Comparison of ENCODE assay signal across 30 cellular contexts in genomic region chr4:42267724-42268123, GRCh38.
"Had no signal": no experiment of that assay in that cellular context is flagged by ENCODE, and none has a peak within 500 bp of the region (broad histone marks: within the 10 kb centered on the region; RNA-seq: fewer than 3 reads in every experiment).

No MANE protein-coding gene starts in this region.

- H3K27ac ChIP-seq: left lung, lower lobe of right lung, neural progenitor cell, neutrophil, parathyroid adenoma, right atrium auricular region, right lobe of liver, stomach, suprapubic skin, thoracic aorta, tibial artery, uterus had no signal

- DNase-seq: hypothalamus; immature natural killer cell; kidney; left colon; left lung; lower lobe of right lung; mammary epithelial cell; mesenchymal stem cell; naive B cell; natural killer cell; nephron progenitor cell; occipital lobe; right lobe of liver; stimulated activated CD4-positive, alpha-beta T cell treated with anti-CD3 and anti-CD28 coated beads, Interleukin-12 subunit alpha, Interleukin-12 subunit beta, amount 100 ng/mL, for 4 hours; stimulated activated CD4-positive, alpha-beta T cell treated with anti-CD3 and anti-CD28 coated beads, Interleukin-15, amount 100 ng/mL, for 24 hours; stimulated activated CD4-positive, alpha-beta T cell treated with anti-CD3 and anti-CD28 coated beads, Interleukin-2, amount 100 ng/mL, for 24 hours; stimulated activated CD4-positive, alpha-beta T cell treated with anti-CD3 and anti-CD28 coated beads, Interleukin-4, amount 100 ng/mL, for 1 hour; stimulated activated naive B cell treated with anti-CD40 and anti-IgM and Interleukin-4, amounts not matched to agents 10 μg/mL and 1 μg/mL and 100 μg/mL, for 72 hours; stimulated activated naive CD8-positive, alpha-beta T cell treated with anti-CD3 and anti-CD28 coated beads, Interleukin-15, Interleukin-2, amounts not matched to agents 100 U/mL and 50 U/mL, for 24 hours; stomach; tibial artery; uterus had no signal

- ATAC-seq: left colon; left lung; lower lobe of right lung; natural killer cell; right lobe of liver; stimulated activated naive B cell treated with anti-CD40 and anti-IgM and Interleukin-4, amounts not matched to agents 10 μg/mL and 1 μg/mL and 100 μg/mL, for 72 hours; stimulated activated naive CD8-positive, alpha-beta T cell treated with anti-CD3 and anti-CD28 coated beads, Interleukin-15, Interleukin-2, amounts not matched to agents 100 U/mL and 50 U/mL, for 24 hours had no signal

- H3K27me3 Mint-ChIP-seq: type B pancreatic cell had no signal

- H3K4me1 ChIP-seq: left lung, lower lobe of right lung, neural progenitor cell, parathyroid adenoma, right atrium auricular region, right lobe of liver, stomach, suprapubic skin, tibial artery, uterus had no signal

- H3K36me3 Mint-ChIP-seq: immature natural killer cell, natural killer cell, neural progenitor cell, type B pancreatic cell had no signal

- H3K4me3 Mint-ChIP-seq: immature natural killer cell; naive B cell; natural killer cell; nephron progenitor cell; neural progenitor cell; stimulated activated naive B cell treated with anti-CD40 and anti-IgM and Interleukin-4, amounts not matched to agents 10 μg/mL and 1 μg/mL and 100 μg/mL, for 72 hours; type B pancreatic cell had no signal

- H3K4me3 ChIP-seq: left lung, lower lobe of right lung, neural progenitor cell, right atrium auricular region, right lobe of liver, stomach, suprapubic skin, thoracic aorta, tibial artery, uterus had no signal

- H3K27me3 ChIP-seq: left lung, neural progenitor cell, neutrophil, right atrium auricular region, right lobe of liver, stomach, suprapubic skin, tibial artery, uterus had no signal

- FAIRE-seq: islet of Langerhans, kidney had no signal

- H3K36me3 ChIP-seq: left lung, lower lobe of right lung, neural progenitor cell, neutrophil, right atrium auricular region, right lobe of liver, stomach, suprapubic skin, thoracic aorta, tibial artery, uterus had no signal

- H3K4me1 Mint-ChIP-seq: immature natural killer cell; naive B cell; natural killer cell; nephron progenitor cell; neural progenitor cell; stimulated activated naive B cell treated with anti-CD40 and anti-IgM and Interleukin-4, amounts not matched to agents 10 μg/mL and 1 μg/mL and 100 μg/mL, for 72 hours had no signal

- H3K27ac Mint-ChIP-seq: immature natural killer cell; naive B cell; natural killer cell; nephron progenitor cell; neural progenitor cell; stimulated activated naive B cell treated with anti-CD40 and anti-IgM and Interleukin-4, amounts not matched to agents 10 μg/mL and 1 μg/mL and 100 μg/mL, for 72 hours; type B pancreatic cell had no signal

- H3K9me3 Mint-ChIP-seq: immature natural killer cell; natural killer cell; stimulated activated naive B cell treated with anti-CD40 and anti-IgM and Interleukin-4, amounts not matched to agents 10 μg/mL and 1 μg/mL and 100 μg/mL, for 72 hours had no signal

- H3K9me3 ChIP-seq: left lung, lower lobe of right lung, neutrophil, right atrium auricular region, right lobe of liver, suprapubic skin, thoracic aorta, tibial artery, uterus had no signal
